In the genomic region with DNA sequence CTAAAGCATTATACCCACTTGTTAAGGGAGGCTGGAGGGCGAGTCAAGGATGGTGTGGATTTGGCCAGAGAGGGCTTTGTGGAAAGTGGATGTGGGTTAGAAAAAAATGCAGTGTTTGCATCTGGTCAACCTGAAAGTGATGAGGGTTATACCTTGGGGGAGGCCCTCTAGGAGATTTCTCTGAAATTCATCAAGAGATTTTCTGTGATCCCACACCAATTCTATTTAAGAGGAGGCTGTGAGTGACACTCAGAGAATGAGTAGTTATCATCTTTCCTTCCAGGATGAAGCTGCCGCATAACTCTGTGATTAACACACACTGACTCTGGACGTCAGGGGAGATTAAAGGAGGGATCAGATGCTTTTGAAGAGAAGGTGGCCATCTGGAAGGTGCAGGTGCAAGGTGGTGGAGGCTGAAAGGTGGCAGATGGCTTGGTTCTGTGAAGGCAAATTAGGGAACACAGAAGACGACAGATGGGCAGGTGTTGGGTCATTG, we compare ENCODE assay signal across 13 cellular contexts. TPM values are rescaled to one million over a fixed set of nuclear protein-coding genes. Genes with fewer than 3 reads are reported as not detected.
DNase-seq lines count a peak whose midpoint lies in the region; ATAC-seq and TF ChIP-seq lines count a peak whose summit lies in the region.
"Had no signal": no experiment of that assay in that cellular context is flagged by ENCODE, and none has a peak within 500 bp of the region (broad histone marks: within the 10 kb centered on the region; RNA-seq: fewer than 3 reads in every experiment).

No MANE protein-coding gene starts in this region.

- H3K36me3 Mint-ChIP-seq in Caco-2 (ENCODE audit: insufficient read depth, unreplicated experiment): no peaks in the 10 kb centered on the region
- H3K36me3 Mint-ChIP-seq: activated naive CD4-positive, alpha-beta T cell treated with anti-CD3 and anti-CD28 coated beads, Interleukin-2, amount 50 U/mL, for 24 hours; CD4-positive, alpha-beta memory T cell had no signal

- intact Hi-C loops in Caco-2 (cut with micrococcal nuclease; ENCODE audit: unreplicated experiment): no loop called here

- peaks cover 2% of the 10 kb centered on the region for H3K27me3 Mint-ChIP-seq in Caco-2 (ENCODE audit: insufficient read depth, unreplicated experiment)

- no TSS peak for BruUV-seq in Caco-2 (replicated peaks; lab: Mats Ljungman, UMichigan)

- ATAC-seq in HG02798 (IDR thresholded peaks at IDR 0.05; ENCODE audit: poor library complexity, unreplicated experiment) (peak; percentile 69), HG02973 (IDR thresholded peaks at IDR 0.05; ENCODE audit: unreplicated experiment) (no peak)

- H3K27ac Mint-ChIP-seq in Caco-2 (ENCODE audit: unreplicated experiment): no peak overlapping the region
- H3K27ac Mint-ChIP-seq: activated naive CD4-positive, alpha-beta T cell treated with anti-CD3 and anti-CD28 coated beads, Interleukin-2, amount 50 U/mL, for 24 hours; CD4-positive, alpha-beta memory T cell had no signal

- H3K4me3 ChIP-seq in Caco-2 (ENCODE audit: low read depth, low read length): no peak overlapping the region
- H3K4me3 ChIP-seq: ovary, thoracic aorta had no signal

- H3K9me3 Mint-ChIP-seq in Caco-2 (ENCODE audit: unreplicated experiment): no peaks in the 10 kb centered on the region
- H3K9me3 Mint-ChIP-seq: activated naive CD4-positive, alpha-beta T cell treated with anti-CD3 and anti-CD28 coated beads, Interleukin-2, amount 50 U/mL, for 24 hours; CD4-positive, alpha-beta memory T cell had no signal

- H3K4me3 Mint-ChIP-seq in Caco-2 (ENCODE audit: unreplicated experiment): no peak overlapping the region
- H3K4me3 Mint-ChIP-seq: activated naive CD4-positive, alpha-beta T cell treated with anti-CD3 and anti-CD28 coated beads, Interleukin-2, amount 50 U/mL, for 24 hours; CD4-positive, alpha-beta memory T cell had no signal

- no peaks in the 10 kb centered on the region for H3K4me1 ChIP-seq in Caco-2

- no peaks in the 10 kb centered on the region for H3K9me3 ChIP-seq in Caco-2
- H3K9me3 ChIP-seq: ovary, thoracic aorta had no signal

- H3K4me1 Mint-ChIP-seq in Caco-2 (ENCODE audit: low read depth, unreplicated experiment): no peaks in the 10 kb centered on the region
- H3K4me1 Mint-ChIP-seq: activated naive CD4-positive, alpha-beta T cell treated with anti-CD3 and anti-CD28 coated beads, Interleukin-2, amount 50 U/mL, for 24 hours; CD4-positive, alpha-beta memory T cell had no signal

- CTCF ChIA-PET in Caco-2 (lab: Charles Lee): no interaction called here

- DNase-seq in NCI-H1092 treated with DMSO at 0.1 percent for 48 hours (lab: John Stamatoyannopoulos, UW): peak; percentile 23
- DNase-seq in NCI-H1092 (lab: John Stamatoyannopoulos, UW): no peak
- DNase-seq in NCI-H2171 treated with DMSO at 0.1 percent for 48 hours (lab: John Stamatoyannopoulos, UW): peak; percentile 98
- peak; percentile 70 for DNase-seq in cerebellum (ENCODE audit: low spot score)
- no peak for DNase-seq in SIG-M5 (lab: John Stamatoyannopoulos, UW)
- DNase-seq in Caco-2: no peak
- DNase-seq: CD4-positive, alpha-beta memory T cell; kidney; ovary had no signal

- no peaks in the 10 kb centered on the region for H3K27me3 ChIP-seq in Caco-2 (replicated peaks; ENCODE audit: control insufficient read depth, insufficient read depth, low read length)
- H3K27me3 ChIP-seq: ovary had no signal

- POLR2A ChIA-PET in Caco-2 (lab: Charles Lee): no interaction called here

- no peak for TF ChIP-seq CTCF in Caco-2 (IDR thresholded peaks at IDR 0.05; ENCODE audit: insufficient read depth in 1 of 2, low read depth in 1 of 2, low read length in 1 of 2, severe bottlenecking in 1 of 2, unreplicated experiment in 1 of 2)

- no peaks in the 10 kb centered on the region for H3K36me3 ChIP-seq in Caco-2 (ENCODE audit: control insufficient read depth, insufficient read depth, low read length)
- H3K36me3 ChIP-seq: ovary, thoracic aorta had no signal

RNA-seq across cellular contexts. Expression of a gene that starts 54.8 kb away (rescaled TPM):
- total RNA-seq in cerebellum (37.3 TPM), Caco-2 (2022) (47.6 and 57.0 TPM in 2 replicates)

RNA-seq across cellular contexts. Expression of a gene that starts 54.9 kb away (rescaled TPM):
- total RNA-seq in cerebellum (26.4 TPM), Caco-2 (2022) (21.3 and 21.9 TPM in 2 replicates)

RNA-seq across cellular contexts. Expression of a gene that starts 56.8 kb away (rescaled TPM):
- 49.3 TPM for total RNA-seq in cerebellum
- 220 and 271 TPM in 2 replicates for total RNA-seq in Caco-2 (2022)

Comparison
In these comparisons a context has a peak if more than half of its experiments do, and no peak if none do; other contexts are left out.
1. DNase-seq: peak in NCI-H1092 treated with DMSO at 0.1 percent for 48 hours (single experiment), NCI-H2171 treated with DMSO at 0.1 percent for 48 hours (single experiment) and cerebellum (single experiment); none in NCI-H1092 (single experiment), SIG-M5 (single experiment) and Caco-2 (0 of 2).